In genomic region chr12:26863515-26863914, GRCh38 we compare ENCODE assay signal across 11 cellular contexts. TPM values are rescaled to one million over a fixed set of nuclear protein-coding genes. Genes with fewer than 3 reads are reported as not detected.
DNase-seq lines count a peak whose midpoint lies in the region; ATAC-seq and TF ChIP-seq lines count a peak whose summit lies in the region.
"Had no signal": no experiment of that assay in that cellular context is flagged by ENCODE, and none has a peak within 500 bp of the region (broad histone marks: within the 10 kb centered on the region; RNA-seq: fewer than 3 reads in every experiment).

No MANE protein-coding gene starts in this region.

- H3K36me3 ChIP-seq in DOHH2 (ENCODE audit: control insufficient read depth, low read length) (no peaks in the 10 kb centered on the region), SU-DHL-6 (ENCODE audit: low read length) (no peaks in the 10 kb centered on the region), hepatocyte (replicated peaks; ENCODE audit: insufficient read depth, low read depth) (no peaks in the 10 kb centered on the region)
- H3K36me3 ChIP-seq: suprapubic skin had no signal

- H3K4me2 ChIP-seq in DOHH2 (ENCODE audit: low read length) (no peak overlapping the region), SU-DHL-6 (ENCODE audit: low read depth, low read length, poor library complexity, severe bottlenecking) (no peak overlapping the region), hepatocyte (no peak overlapping the region)

- H3F3A ChIP-seq in DOHH2 (ENCODE audit: control insufficient read depth, insufficient read depth) (no peaks in the 10 kb centered on the region), SU-DHL-6 (ENCODE audit: insufficient read depth) (no peaks in the 10 kb centered on the region)

- H3K79me2 ChIP-seq in DOHH2 (ENCODE audit: control insufficient read depth, low read length): no peaks in the 10 kb centered on the region
- no peaks in the 10 kb centered on the region for H3K79me2 ChIP-seq in SU-DHL-6 (ENCODE audit: insufficient read depth, low read length)
- no peaks in the 10 kb centered on the region for H3K79me2 ChIP-seq in hepatocyte

- peaks cover 6% of the 10 kb centered on the region for H3K27me3 Mint-ChIP-seq in activated T-cell treated with anti-CD3 and anti-CD28 coated beads, Interleukin-2, amount 50 U/mL, for 4 hours (ENCODE audit: low read depth)
- H3K27me3 Mint-ChIP-seq: activated B cell treated with CpG ODN at 0.5 μM for 24 hours had no signal

- H3K27me3 ChIP-seq in DOHH2 (ENCODE audit: control insufficient read depth, low read length) (no peaks in the 10 kb centered on the region), SU-DHL-6 (ENCODE audit: low read length) (no peaks in the 10 kb centered on the region), hepatocyte (no peaks in the 10 kb centered on the region)
- H3K27me3 ChIP-seq: suprapubic skin had no signal

- H3K27ac ChIP-seq in DOHH2 (ENCODE audit: low read depth, low read length) (no peak overlapping the region), SU-DHL-6 (ENCODE audit: low read depth, low read length) (no peak overlapping the region), hepatocyte (no peak overlapping the region)
- H3K27ac ChIP-seq: suprapubic skin had no signal

- no peaks in the 10 kb centered on the region for H3K9me3 ChIP-seq in DOHH2 (ENCODE audit: control insufficient read depth, insufficient read depth, low read length)
- no peaks in the 10 kb centered on the region for H3K9me3 ChIP-seq in SU-DHL-6 (ENCODE audit: insufficient read depth, low read length)
- no peaks in the 10 kb centered on the region for H3K9me3 ChIP-seq in hepatocyte (ENCODE audit: low read depth)
- H3K9me3 ChIP-seq: suprapubic skin had no signal

- H2AFZ ChIP-seq in SU-DHL-6 (ENCODE audit: low read depth, low read length, severe bottlenecking) (no peak overlapping the region), hepatocyte (no peak overlapping the region)

- TF ChIP-seq CTCF in DOHH2 (IDR thresholded peaks at IDR 0.05; ENCODE audit: low read depth, low read length, poor library complexity, severe bottlenecking) (peak; percentile 62), SU-DHL-6 (IDR thresholded peaks at IDR 0.05; ENCODE audit: insufficient read depth, low read length, poor library complexity, severe bottlenecking) (peak; percentile 14), hepatocyte (IDR thresholded peaks at IDR 0.05; ENCODE audit: poor library complexity) (peak; percentile 17)

- DNase-seq in HT-29 (ENCODE audit: low spot score) (peak; percentile 42), hepatocyte (ENCODE audit: low spot score) (no peak), posterior cingulate gyrus (no peak), left lobe of liver (ENCODE audit: low spot score) (no peak)
- no peak for DNase-seq in activated T-cell treated with anti-CD3 and anti-CD28 coated beads, Interleukin-2, amount 50 U/mL, for 1 hour
- no peak for DNase-seq in activated T-cell treated with anti-CD3 and anti-CD28 coated beads, Interleukin-2, amount 50 U/mL, for 4 hours
- DNase-seq: activated B cell treated with CpG ODN at 0.5 μM for 24 hours, glutamatergic neuron had no signal

- H3K4me3 ChIP-seq in DOHH2 (ENCODE audit: low read length) (no peak overlapping the region), SU-DHL-6 (ENCODE audit: insufficient read depth, low read length, poor library complexity, severe bottlenecking) (no peak overlapping the region), hepatocyte (no peak overlapping the region)
- H3K4me3 ChIP-seq: suprapubic skin had no signal

- H3K9me2 ChIP-seq in DOHH2 (replicated peaks; ENCODE audit: control insufficient read depth, low read length): no peaks in the 10 kb centered on the region
- H3K9me2 ChIP-seq in SU-DHL-6 (replicated peaks; ENCODE audit: insufficient read depth, low read length): no peaks in the 10 kb centered on the region
- no peaks in the 10 kb centered on the region for H3K9me2 ChIP-seq in hepatocyte (replicated peaks; ENCODE audit: insufficient read depth)

- ATAC-seq in activated T-cell treated with anti-CD3 and anti-CD28 coated beads, Interleukin-2, amount 50 U/mL, for 4 hours: no peak
- no peak for ATAC-seq in left lobe of liver

- H3K4me3 Mint-ChIP-seq in activated T-cell treated with anti-CD3 and anti-CD28 coated beads, Interleukin-2, amount 50 U/mL, for 4 hours: no peak overlapping the region
- H3K4me3 Mint-ChIP-seq: activated B cell treated with CpG ODN at 0.5 μM for 24 hours had no signal

- peaks cover 5% of the 10 kb centered on the region for H3K4me1 ChIP-seq in DOHH2 (ENCODE audit: control insufficient read depth, low read length)
- no peaks in the 10 kb centered on the region for H3K4me1 ChIP-seq in hepatocyte (ENCODE audit: insufficient read depth)
- H3K4me1 ChIP-seq: suprapubic skin had no signal

- H4K20me1 ChIP-seq in DOHH2 (ENCODE audit: control insufficient read depth, insufficient read depth, low read depth, low read length) (no peaks in the 10 kb centered on the region), SU-DHL-6 (ENCODE audit: low read depth, low read length) (no peaks in the 10 kb centered on the region), hepatocyte (ENCODE audit: insufficient read depth, poor library complexity, severe bottlenecking) (no peaks in the 10 kb centered on the region)

- H3K4me1 Mint-ChIP-seq in activated T-cell treated with anti-CD3 and anti-CD28 coated beads, Interleukin-2, amount 50 U/mL, for 4 hours (ENCODE audit: low read depth): peaks cover 10% of the 10 kb centered on the region

- no peak overlapping the region for H3K9ac ChIP-seq in SU-DHL-6 (ENCODE audit: low read length)

- H3K36me3 Mint-ChIP-seq in activated T-cell treated with anti-CD3 and anti-CD28 coated beads, Interleukin-2, amount 50 U/mL, for 4 hours (ENCODE audit: insufficient read depth): no peaks in the 10 kb centered on the region

- H3K9me3 Mint-ChIP-seq in activated T-cell treated with anti-CD3 and anti-CD28 coated beads, Interleukin-2, amount 50 U/mL, for 4 hours: no peaks in the 10 kb centered on the region

- WGBS in hepatocyte (ENCODE audit: low lambda C conversion rate, missing lambda C conversion rate): 66% methylated on average over 4 of the region's 4 CpGs

- intact Hi-C loops in posterior cingulate gyrus (cut with DNase I): no loop called here

RNA-seq across cellular contexts. Expression of gene ITPR2, which starts 30.5 kb away (rescaled TPM):
- 10.8 and 12.2 TPM in 2 replicates for total RNA-seq in HT-29 (2014; rRNA removed; shearing (Covaris generic))
- total RNA-seq in hepatocyte (39.6 and 51.4 TPM in 2 replicates), left lobe of liver (62.4 TPM)
- 22.0 and 36.7 TPM in 2 replicates for polyA plus RNA-seq in hepatocyte
- 10 to 100 TPM; 18.2 to 26.7 (median 21.0) TPM for total RNA-seq in activated T-cell treated with anti-CD3 and anti-CD28 coated beads, Interleukin-2, amount 50 U/mL, for 4 hours
